In the genomic region with DNA sequence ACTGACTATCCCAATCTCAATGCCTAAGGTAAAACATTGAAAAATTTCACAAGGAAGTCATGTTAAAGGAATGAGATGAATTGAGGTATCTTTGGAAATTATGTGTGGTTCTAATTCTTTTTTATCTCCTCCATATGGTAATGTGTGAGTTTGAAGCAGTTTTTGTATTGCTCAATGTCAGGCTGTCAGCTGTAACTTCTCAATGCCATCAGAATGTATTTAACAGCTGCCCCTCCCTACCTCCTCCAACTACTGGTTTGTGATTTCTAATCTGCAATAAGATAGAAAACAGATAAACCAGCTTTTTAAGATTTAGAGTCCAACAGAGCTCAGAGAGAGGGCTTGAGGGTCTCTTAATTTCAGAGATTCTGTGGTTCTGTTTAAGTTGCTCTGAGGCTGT, we compare ENCODE assay signal across 22 cellular contexts.
DNase-seq lines count a peak whose midpoint lies in the region; ATAC-seq and TF ChIP-seq lines count a peak whose summit lies in the region.
"Had no signal": no experiment of that assay in that cellular context is flagged by ENCODE, and none has a peak within 500 bp of the region (broad histone marks: within the 10 kb centered on the region; RNA-seq: fewer than 3 reads in every experiment).

No MANE protein-coding gene starts in this region.

- no peak for ATAC-seq in WTC11
- ATAC-seq: right cardiac atrium, upper lobe of right lung had no signal

- no peak overlapping the region for H4K5ac ChIP-seq in mesendoderm (ENCODE audit: low read length)

- no peak overlapping the region for H3K27ac Mint-ChIP-seq in CD8-positive, alpha-beta memory T cell
- H3K27ac Mint-ChIP-seq in progenitor cell of endocrine pancreas, result no peak overlapping the region
- H3K27ac Mint-ChIP-seq in WTC11, result no peak overlapping the region
- H3K27ac Mint-ChIP-seq: stimulated activated naive CD8-positive, alpha-beta T cell treated with anti-CD3 and anti-CD28 coated beads, Interleukin-15, Interleukin-2, amounts not matched to agents 100 ng/mL and 50 ng/mL, for 24 hours had no signal

- H3K27ac ChIP-seq in OCI-LY7 (ENCODE audit: low read depth, low read length, poor library complexity, severe bottlenecking) (no peak overlapping the region), mesendoderm (ENCODE audit: low read depth, low read length) (no peak overlapping the region)
- H3K27ac ChIP-seq in CD8-positive, alpha-beta memory T cell (ENCODE audit: low read depth, low read length), result no peak overlapping the region
- H3K27ac ChIP-seq: left lung, PC-9, upper lobe of right lung had no signal

- H4K8ac ChIP-seq in mesendoderm (ENCODE audit: low read depth, low read length), result no peak overlapping the region

- no peak overlapping the region for H2BK5ac ChIP-seq in mesendoderm (ENCODE audit: low read length)

- no peaks in the 10 kb centered on the region for H3K36me3 ChIP-seq in OCI-LY7 (ENCODE audit: insufficient read depth, low read length)
- no peaks in the 10 kb centered on the region for H3K36me3 ChIP-seq in mesendoderm (ENCODE audit: control insufficient read depth, insufficient read depth, low read length)
- H3K36me3 ChIP-seq in CD8-positive, alpha-beta memory T cell (ENCODE audit: insufficient read depth, low read length), result no peaks in the 10 kb centered on the region
- H3K36me3 ChIP-seq: left lung, SJCRH30, upper lobe of right lung had no signal

- H2BK120ac ChIP-seq in mesendoderm (ENCODE audit: low read depth, low read length), result no peak overlapping the region

- H3K9ac ChIP-seq in mesendoderm (ENCODE audit: low read length), result no peak overlapping the region

- CTCF ChIA-PET in OCI-LY7 (lab: Charles Lee; ENCODE audit: unreplicated experiment) (no interaction called here), WTC11 (lab: Charles Lee) (no interaction called here)
- CTCF ChIA-PET in CD8-positive, alpha-beta memory T cell (lab: Charles Lee), result no interaction called here

- H3K79me1 ChIP-seq in mesendoderm (ENCODE audit: low read length), result no peaks in the 10 kb centered on the region

- TF ChIP-seq CTCF in OCI-LY7 (conservative IDR thresholded peaks at IDR 0.05; ENCODE audit: low read length) (no peak), progenitor cell of endocrine pancreas (IDR thresholded peaks at IDR 0.05; ENCODE audit: unreplicated experiment) (no peak), WTC11 (IDR thresholded peaks at IDR 0.05) (no peak)

- no peak overlapping the region for H3K4me3 Mint-ChIP-seq in CD8-positive, alpha-beta memory T cell
- H3K4me3 Mint-ChIP-seq in progenitor cell of endocrine pancreas (ENCODE audit: low read depth) (no peak overlapping the region), WTC11 (no peak overlapping the region)
- H3K4me3 Mint-ChIP-seq: stimulated activated naive CD8-positive, alpha-beta T cell treated with anti-CD3 and anti-CD28 coated beads, Interleukin-15, Interleukin-2, amounts not matched to agents 100 ng/mL and 50 ng/mL, for 24 hours had no signal

- H4K20me1 ChIP-seq in OCI-LY7 (ENCODE audit: insufficient read depth, low read length), result no peaks in the 10 kb centered on the region

- no peaks in the 10 kb centered on the region for H3K9me2 ChIP-seq in OCI-LY7 (ENCODE audit: insufficient read depth, low read length)

- intact Hi-C loops in OCI-LY7 (cut with micrococcal nuclease; ENCODE audit: unreplicated experiment), result no loop called here

- H3K23ac ChIP-seq in mesendoderm (ENCODE audit: low read length), result no peak overlapping the region

- H3K4me1 ChIP-seq in OCI-LY7 (ENCODE audit: insufficient read depth, low read length, poor library complexity, severe bottlenecking) (no peaks in the 10 kb centered on the region), mesendoderm (ENCODE audit: control insufficient read depth, low read depth, low read length) (no peaks in the 10 kb centered on the region)
- H3K4me1 ChIP-seq in CD8-positive, alpha-beta memory T cell (ENCODE audit: insufficient read depth, low read length), result no peaks in the 10 kb centered on the region
- H3K4me1 ChIP-seq: left lung, upper lobe of right lung had no signal

- peaks cover 11% of the 10 kb centered on the region; the same call in 1 of the 2 replicates for H3K9me3 ChIP-seq in OCI-LY7 (ENCODE audit: low read length)
- no peaks in the 10 kb centered on the region for H3K9me3 ChIP-seq in CD8-positive, alpha-beta memory T cell (ENCODE audit: low read length)
- H3K9me3 ChIP-seq: SJCRH30, upper lobe of right lung had no signal

- H3K4ac ChIP-seq in mesendoderm (ENCODE audit: low read depth, low read length), result no peak overlapping the region

- H3K9me3 Mint-ChIP-seq in CD8-positive, alpha-beta memory T cell, result peaks cover 3 to 20% (median 10%) of the 10 kb centered on the region in 5 donors
- H3K9me3 Mint-ChIP-seq in progenitor cell of endocrine pancreas (ENCODE audit: low read depth), result peaks cover 4% of the 10 kb centered on the region
- H3K9me3 Mint-ChIP-seq in WTC11, result peaks cover 31% of the 10 kb centered on the region

- POLR2A ChIA-PET in OCI-LY7 (lab: Charles Lee), result interaction anchor here (0.6 kb wide), 1 partner anchor 177 kb away, joined by 4 read pairs; no protein-coding TSS in a partner anchor
- POLR2A ChIA-PET in CD8-positive, alpha-beta memory T cell (lab: Charles Lee), result no interaction called here
- POLR2A ChIA-PET in WTC11 (lab: Charles Lee), result no interaction called here

- no peaks in the 10 kb centered on the region for H3K4me1 Mint-ChIP-seq in CD8-positive, alpha-beta memory T cell
- H3K4me1 Mint-ChIP-seq in progenitor cell of endocrine pancreas (ENCODE audit: low read depth), result peaks cover 4% of the 10 kb centered on the region
- no peaks in the 10 kb centered on the region for H3K4me1 Mint-ChIP-seq in WTC11

- no peak overlapping the region for H2BK15ac ChIP-seq in mesendoderm (replicated peaks; ENCODE audit: low read depth)

- H3K4me3 ChIP-seq in OCI-LY7 (ENCODE audit: low read depth, low read length, poor library complexity, severe bottlenecking) (no peak overlapping the region), mesendoderm (ENCODE audit: low read length) (no peak overlapping the region)
- no peak overlapping the region for H3K4me3 ChIP-seq in CD8-positive, alpha-beta memory T cell (ENCODE audit: low read length)
- H3K4me3 ChIP-seq: left lung, PC-9, upper lobe of right lung had no signal

- no TSS peak for BruUV-seq in OCI-LY7 (replicated peaks; lab: Mats Ljungman, UMichigan)

- no peak overlapping the region for H2AK5ac ChIP-seq in mesendoderm (ENCODE audit: low read length)

- H3K56ac ChIP-seq in mesendoderm (ENCODE audit: low read length), result no peak overlapping the region

- no peaks in the 10 kb centered on the region for H3K79me2 ChIP-seq in OCI-LY7 (ENCODE audit: insufficient read depth, low read depth, low read length)
- no peaks in the 10 kb centered on the region for H3K79me2 ChIP-seq in mesendoderm (ENCODE audit: control insufficient read depth, insufficient read depth, low read length)

- H3K36me3 Mint-ChIP-seq in CD8-positive, alpha-beta memory T cell, result no peaks in the 10 kb centered on the region
- H3K36me3 Mint-ChIP-seq in progenitor cell of endocrine pancreas (ENCODE audit: insufficient read depth), result no peaks in the 10 kb centered on the region
- peaks cover 8% of the 10 kb centered on the region for H3K36me3 Mint-ChIP-seq in WTC11

- no peaks in the 10 kb centered on the region for H3K27me3 Mint-ChIP-seq in CD8-positive, alpha-beta memory T cell
- H3K27me3 Mint-ChIP-seq in progenitor cell of endocrine pancreas, result no peaks in the 10 kb centered on the region
- H3K27me3 Mint-ChIP-seq in WTC11 (ENCODE audit: low read depth), result no peaks in the 10 kb centered on the region
- H3K27me3 Mint-ChIP-seq: stimulated activated naive CD8-positive, alpha-beta T cell treated with anti-CD3 and anti-CD28 coated beads, Interleukin-15, Interleukin-2, amounts not matched to agents 100 ng/mL and 50 ng/mL, for 24 hours had no signal

- DNase-seq in HCEC 1CT (peak; percentile 80), OCI-LY7 (ENCODE audit: low spot score) (no peak), dedifferentiated amniotic fluid mesenchymal stem cell (ENCODE audit: extremely low spot score) (peak; percentile 65), mesendoderm (peak; percentile 62), progenitor cell of endocrine pancreas (ENCODE audit: low spot score, unreplicated experiment) (no peak), WTC11 (ENCODE audit: low spot score) (no peak)
- no peak for DNase-seq in CD8-positive, alpha-beta memory T cell
- DNase-seq in activated T-cell treated with anti-CD3 and anti-CD28 coated beads, Interleukin-2, amount 50 U/mL, for 1 hour, result no peak
- DNase-seq: activated CD4-positive, CD25-positive, alpha-beta regulatory T cell treated with anti-CD3 and anti-CD28 coated beads, Interleukin-2, amount 50 U/mL, for 72 hours; activated effector memory CD4-positive, alpha-beta T cell treated with anti-CD3 and anti-CD28 coated beads, Interleukin-2, amount 50 U/mL, for 16 hours; cerebellar nuclear complex; left lung; NCI-H1105; NCI-H2107; NCI-H526; occipital lobe; PC-9; right cardiac atrium; SJCRH30; T-helper 9 cell; upper lobe of right lung had no signal

- no peaks in the 10 kb centered on the region for H3K27me3 ChIP-seq in mesendoderm (ENCODE audit: insufficient read depth, low read length, poor library complexity)
- H3K27me3 ChIP-seq in CD8-positive, alpha-beta memory T cell (ENCODE audit: insufficient read depth, low read length, poor library complexity, severe bottlenecking), result no peaks in the 10 kb centered on the region
- H3K27me3 ChIP-seq: left lung, SJCRH30, upper lobe of right lung had no signal

- no peak overlapping the region for H3K18ac ChIP-seq in mesendoderm (ENCODE audit: low read length)

- H3K4me2 ChIP-seq in OCI-LY7 (ENCODE audit: low read length), result no peak overlapping the region
- no peak overlapping the region for H3K4me2 ChIP-seq in mesendoderm (ENCODE audit: low read length)
- H3K4me2 ChIP-seq: PC-9 had no signal

- 0 out of 2 replicates have a peak overlapping the region, but pooled peaks have one; percentile 10 for H2AFZ ChIP-seq in OCI-LY7 (ENCODE audit: low read length)
- H2AFZ ChIP-seq: PC-9 had no signal

Comparison
In these comparisons a context has a peak if more than half of its experiments do, and no peak if none do; other contexts are left out.
1. DNase-seq: peak in HCEC 1CT (single experiment), dedifferentiated amniotic fluid mesenchymal stem cell (single experiment) and mesendoderm (single experiment); none in OCI-LY7 (single experiment), CD8-positive, alpha-beta memory T cell (0 of 5), progenitor cell of endocrine pancreas (single experiment), activated T-cell treated with anti-CD3 and anti-CD28 coated beads, Interleukin-2, amount 50 U/mL, for 1 hour (single experiment) and WTC11 (single experiment).